Comparison of ENCODE assay signal across 9 cellular contexts in the genomic region with DNA sequence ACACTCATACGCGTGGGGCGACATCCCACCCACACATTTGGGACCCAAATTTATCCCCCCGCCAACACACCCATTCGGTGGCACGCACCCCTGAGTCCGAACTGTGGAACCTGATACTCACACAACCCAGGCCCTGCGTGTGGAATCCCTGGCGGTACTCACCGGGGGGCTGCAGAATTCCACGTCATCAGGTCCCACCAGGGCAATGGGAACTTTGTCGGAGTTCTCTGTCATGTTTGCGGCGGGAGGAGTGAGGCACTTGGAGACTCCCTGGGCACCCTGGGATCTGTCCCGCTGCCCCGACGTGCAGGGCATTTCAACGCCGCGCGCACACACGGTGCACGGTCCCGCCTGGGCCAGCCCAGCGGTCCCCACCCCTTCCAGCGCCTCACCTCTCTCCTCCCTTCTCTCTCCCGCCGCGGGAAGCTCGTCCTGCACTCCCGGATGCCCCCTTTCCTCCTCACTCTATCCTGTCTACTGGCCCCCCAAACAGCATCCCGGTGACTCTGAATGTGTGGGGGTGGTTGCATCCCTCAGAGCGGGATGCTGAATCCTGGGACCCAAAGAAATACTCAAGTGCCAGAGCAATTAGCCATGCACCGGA. TPM values are rescaled to one million over a fixed set of nuclear protein-coding genes. Genes with fewer than 3 reads are reported as not detected.
DNase-seq lines count a peak whose midpoint lies in the region; ATAC-seq, FAIRE-seq and TF ChIP-seq lines count a peak whose summit lies in the region.
"Had no signal": no experiment of that assay in that cellular context is flagged by ENCODE, and none has a peak within 500 bp of the region (broad histone marks: within the 10 kb centered on the region; RNA-seq: fewer than 3 reads in every experiment).

TSS of gene CNMD (minus strand) at position 353 of the 604 bp plus-strand sequence. CDS start at position 234, 119 bp downstream.

- peaks cover 6% of the 10 kb centered on the region for H3K4me1 Mint-ChIP-seq in activated naive CD4-positive, alpha-beta T cell treated with anti-CD3 and anti-CD28 coated beads for 36 hours (ENCODE audit: low read depth)

- H3K27ac Mint-ChIP-seq in activated naive CD4-positive, alpha-beta T cell treated with anti-CD3 and anti-CD28 coated beads for 36 hours: no peak within 1 kb of the TSS
- H3K27ac Mint-ChIP-seq in activated naive CD4-positive, alpha-beta T cell treated with anti-CD3 and anti-CD28 coated beads, Interleukin-2, amount 50 U/mL, for 72 hours: no peak within 1 kb of the TSS

- no peaks in the 10 kb centered on the region for H3K9me3 ChIP-seq in mononuclear cell (ENCODE audit: low read depth, low read length)
- no peaks in the 10 kb centered on the region for H3K9me3 ChIP-seq in tibial nerve

- ATAC-seq in activated naive CD4-positive, alpha-beta T cell treated with anti-CD3 and anti-CD28 coated beads, Interleukin-2, amount 50 U/mL, for 72 hours: no peak

- H3K4me1 ChIP-seq in mononuclear cell (ENCODE audit: insufficient read depth, low read length) (peaks cover 11% of the 10 kb centered on the region), tibial nerve (peaks cover 0 to 20% (median 3%) of the 10 kb centered on the region in 4 donors)

- CTCF ChIA-PET in activated naive CD4-positive, alpha-beta T cell treated with anti-CD3 and anti-CD28 coated beads for 36 hours (lab: Charles Lee): interaction anchor here (1.1 to 1.4 kb wide), 2 partner anchors 14 to 74 kb away, joined by 3 to 5 read pairs; no protein-coding TSS in a partner anchor

- peak within 1 kb of the TSS; percentile 26 for H3K4me3 Mint-ChIP-seq in activated naive CD4-positive, alpha-beta T cell treated with anti-CD3 and anti-CD28 coated beads for 36 hours

- H3K9me3 Mint-ChIP-seq in activated naive CD4-positive, alpha-beta T cell treated with anti-CD3 and anti-CD28 coated beads for 36 hours: peaks cover 4% of the 10 kb centered on the region
- peaks cover 0 to 6% of the 10 kb centered on the region in 2 donors for H3K9me3 Mint-ChIP-seq in activated naive CD4-positive, alpha-beta T cell treated with anti-CD3 and anti-CD28 coated beads, Interleukin-2, amount 50 U/mL, for 72 hours

- H3K27me3 Mint-ChIP-seq in activated naive CD4-positive, alpha-beta T cell treated with anti-CD3 and anti-CD28 coated beads for 36 hours (ENCODE audit: low read depth): peaks cover 56% of the 10 kb centered on the region

- 24 to 31% methylated on average over 23 to 31 of the region's 34 CpGs for WGBS in tibial nerve, 2 donors

- H3K4me3 ChIP-seq in coronary artery (peak within 1 kb of the TSS; percentile 69), mononuclear cell (ENCODE audit: low read length) (peak within 1 kb of the TSS; percentile 23), tibial nerve (peak within 1 kb of the TSS; percentile 9 to 52 (median 33))

- H3K27ac ChIP-seq in coronary artery (no peak within 1 kb of the TSS), tibial nerve (no peak within 1 kb of the TSS)

- TF ChIP-seq CTCF in coronary artery (IDR thresholded peaks at IDR 0.05) (no peak), tibial nerve (IDR thresholded peaks at IDR 0.05) (no peak)

- H3K27me3 ChIP-seq in mononuclear cell (ENCODE audit: insufficient read depth, low read length) (peaks cover 49% of the 10 kb centered on the region), tibial nerve (peaks cover 0 to 16% of the 10 kb centered on the region in 2 donors)

- no peaks in the 10 kb centered on the region for H3K36me3 Mint-ChIP-seq in activated naive CD4-positive, alpha-beta T cell treated with anti-CD3 and anti-CD28 coated beads for 36 hours (ENCODE audit: low read depth)
- peaks cover 0 to 16% of the 10 kb centered on the region in 2 donors for H3K36me3 Mint-ChIP-seq in activated naive CD4-positive, alpha-beta T cell treated with anti-CD3 and anti-CD28 coated beads, Interleukin-2, amount 50 U/mL, for 72 hours

- intact Hi-C loops in activated naive CD4-positive, alpha-beta T cell treated with anti-CD3 and anti-CD28 coated beads for 36 hours (cut with micrococcal nuclease): loop anchor here (5.0 kb wide), 1 partner anchor 72 kb away; no protein-coding TSS in a partner anchor

- TF ChIP-seq EP300 in tibial nerve (IDR thresholded peaks at IDR 0.05): no peak

- FAIRE-seq in frontal cortex (lab: Jason Lieb, UNC): no peak

- no peaks in the 10 kb centered on the region for H3K36me3 ChIP-seq in tibial nerve

- DNase-seq in activated naive CD4-positive, alpha-beta T cell treated with anti-CD3 and anti-CD28 coated beads for 36 hours: no peak
- no peak for DNase-seq in activated naive CD4-positive, alpha-beta T cell treated with anti-CD3 and anti-CD28 coated beads, Interleukin-2, amount 50 U/mL, for 72 hours (ENCODE audit: low spot score in 2 of 2)
- DNase-seq in coronary artery (ENCODE audit: low spot score): no peak
- no peak for DNase-seq in tibial nerve (ENCODE audit: low spot score in 2 of 2)
- DNase-seq in frontal cortex (ENCODE audit: low spot score in 2 of 2): no peak
- no peak for DNase-seq in erythroblast (lab: John Stamatoyannopoulos, UW)
- no peak for DNase-seq in occipital lobe (lab: John Stamatoyannopoulos, UW)

- no peak for TF ChIP-seq POLR2A in tibial nerve (IDR thresholded peaks at IDR 0.05)
- no peak for TF ChIP-seq POLR2A in erythroblast (IDR thresholded peaks at IDR 0.05; ENCODE audit: low read length)

RNA-seq across cellular contexts. Expression of gene CNMD, which starts in this region (rescaled TPM):
- total RNA-seq in activated naive CD4-positive, alpha-beta T cell treated with anti-CD3 and anti-CD28 coated beads for 36 hours: not detected
- total RNA-seq in activated naive CD4-positive, alpha-beta T cell treated with anti-CD3 and anti-CD28 coated beads, Interleukin-2, amount 50 U/mL, for 72 hours: not detected
- 0.10 TPM for total RNA-seq in mononuclear cell
- total RNA-seq in tibial nerve: not detected
- total RNA-seq in frontal cortex: 2.4 TPM
- total RNA-seq in occipital lobe: 2.7 TPM
- total RNA-seq: renal cortical epithelial cell had no signal
